15 cellular contexts compared by ENCODE assay signal in genomic region chr1:10181154-10181553, GRCh38. TPM values are rescaled to one million over a fixed set of nuclear protein-coding genes. Genes with fewer than 3 reads are reported as not detected.
A peak's percentile ranks its signal among the peaks of the same experiment; 100 is the strongest.
DNase-seq lines count a peak whose midpoint lies in the region; ATAC-seq and TF ChIP-seq lines count a peak whose summit lies in the region.
"Had no signal": no experiment of that assay in that cellular context is flagged by ENCODE, and none has a peak within 500 bp of the region (broad histone marks: within the 10 kb centered on the region; RNA-seq: fewer than 3 reads in every experiment).

No MANE protein-coding gene starts in this region.

- no peaks in the 10 kb centered on the region for H3K27me3 ChIP-seq in GM23338 (ENCODE audit: insufficient read depth)
- H3K27me3 ChIP-seq in CD4-positive, alpha-beta T cell (ENCODE audit: control insufficient read depth, insufficient read depth, low read length), result no peaks in the 10 kb centered on the region
- no peaks in the 10 kb centered on the region for H3K27me3 ChIP-seq in osteoblast (ENCODE audit: insufficient read depth, low read length)
- H3K27me3 ChIP-seq: BLaER1 treated with 17β-estradiol and CSF1 and Interleukin-3, amounts not matched to agents 10 nM and 100 nM had no signal

- CTCF ChIA-PET in CD4-positive, alpha-beta T cell (lab: Charles Lee), result no interaction called here

- H3K79me2 ChIP-seq in GM23338 (replicated peaks; ENCODE audit: insufficient read depth) (no peaks in the 10 kb centered on the region), osteoblast (ENCODE audit: insufficient read depth, low read length) (no peaks in the 10 kb centered on the region)

- H3K27ac Mint-ChIP-seq in brain, result peak overlapping the region; percentile 74 to 99 (median 98)
- peak overlapping the region; percentile 80 for H3K27ac Mint-ChIP-seq in stimulated activated naive B cell treated with anti-CD40 and anti-IgM and Interleukin-4, amounts not matched to agents 10 μg/mL and 1 μg/mL and 100 μg/mL, for 72 hours
- H3K27ac Mint-ChIP-seq in GM23338, result no peak overlapping the region
- no peak overlapping the region for H3K27ac Mint-ChIP-seq in CD4-positive, alpha-beta T cell

- H3K36me3 ChIP-seq in GM23338 (ENCODE audit: insufficient read depth) (0 out of 2 replicates have a peak, but pooled peaks cover 10% of the 10 kb centered on the region), osteoblast (ENCODE audit: insufficient read depth, low read length) (peaks cover 20% of the 10 kb centered on the region)

- no peaks in the 10 kb centered on the region for H4K20me1 ChIP-seq in GM23338 (replicated peaks; ENCODE audit: insufficient read depth)
- no peaks in the 10 kb centered on the region for H4K20me1 ChIP-seq in osteoblast (ENCODE audit: insufficient read depth, low read length)
- H4K20me1 ChIP-seq: BLaER1 treated with 17β-estradiol and CSF1 and Interleukin-3, amounts not matched to agents 10 nM and 100 nM had no signal

- H3K9me2 ChIP-seq in GM23338 (ENCODE audit: insufficient read depth), result no peaks in the 10 kb centered on the region

- no peak overlapping the region for H3K4me3 ChIP-seq in foreskin fibroblast (ENCODE audit: low read depth in 1 of 2, low read length in 2 of 2)
- H3K4me3 ChIP-seq in GM23338, result no peak overlapping the region
- H3K4me3 ChIP-seq in osteoblast (ENCODE audit: insufficient read depth, low read length), result no peak overlapping the region
- H3K4me3 ChIP-seq: BLaER1 treated with 17β-estradiol and CSF1 and Interleukin-3, amounts not matched to agents 10 nM and 100 nM had no signal

- peaks cover 0 to 8% (median 3%) of the 10 kb centered on the region in 5 experiments for H3K9me3 Mint-ChIP-seq in brain
- no peaks in the 10 kb centered on the region for H3K9me3 Mint-ChIP-seq in stimulated activated naive B cell treated with anti-CD40 and anti-IgM and Interleukin-4, amounts not matched to agents 10 μg/mL and 1 μg/mL and 100 μg/mL, for 72 hours
- H3K9me3 Mint-ChIP-seq in GM23338, result 0 out of 3 replicates have a peak, but pooled peaks cover under 1% of the 10 kb centered on the region
- H3K9me3 Mint-ChIP-seq in CD4-positive, alpha-beta T cell, result no peaks in the 10 kb centered on the region

- 0 out of 2 replicates have a peak, but pooled peaks cover 9% of the 10 kb centered on the region for H3F3A ChIP-seq in GM23338 (replicated peaks; ENCODE audit: low read depth)

- H3K4me1 ChIP-seq in GM23338 (ENCODE audit: insufficient read depth) (peaks cover 14% of the 10 kb centered on the region), osteoblast (ENCODE audit: insufficient read depth, low read length) (no peaks in the 10 kb centered on the region)

- no peak overlapping the region; the same call in 1 of the 2 replicates for H3K27ac ChIP-seq in GM23338 (ENCODE audit: low read depth)
- H3K27ac ChIP-seq in CD4-positive, alpha-beta T cell (ENCODE audit: low read depth, low read length), result no peak overlapping the region
- no peak overlapping the region for H3K27ac ChIP-seq in osteoblast (ENCODE audit: low read depth, low read length)
- H3K27ac ChIP-seq: BLaER1 treated with 17β-estradiol and CSF1 and Interleukin-3, amounts not matched to agents 10 nM and 100 nM had no signal

- no peaks in the 10 kb centered on the region for H3K9me3 ChIP-seq in CD4-positive, alpha-beta T cell (ENCODE audit: control insufficient read depth, low read length)
- H3K9me3 ChIP-seq in osteoblast (ENCODE audit: low read depth, low read length), result no peaks in the 10 kb centered on the region

- intact Hi-C loops in CD4-positive, alpha-beta T cell (cut with DNase I, micrococcal nuclease), result no loop called here

- no peaks in the 10 kb centered on the region for H3K27me3 Mint-ChIP-seq in brain
- H3K27me3 Mint-ChIP-seq in stimulated activated naive B cell treated with anti-CD40 and anti-IgM and Interleukin-4, amounts not matched to agents 10 μg/mL and 1 μg/mL and 100 μg/mL, for 72 hours, result no peaks in the 10 kb centered on the region
- peaks cover 10% of the 10 kb centered on the region for H3K27me3 Mint-ChIP-seq in GM23338 (ENCODE audit: insufficient read depth, low read depth, poor library complexity)
- H3K27me3 Mint-ChIP-seq in CD4-positive, alpha-beta T cell, result no peaks in the 10 kb centered on the region

- peak overlapping the region in 4 of 5 experiments; percentile 27 to 78 (median 47) for H3K4me3 Mint-ChIP-seq in brain
- peak overlapping the region in 1 of 2 donors; percentile 58 for H3K4me3 Mint-ChIP-seq in stimulated activated naive B cell treated with anti-CD40 and anti-IgM and Interleukin-4, amounts not matched to agents 10 μg/mL and 1 μg/mL and 100 μg/mL, for 72 hours
- H3K4me3 Mint-ChIP-seq in GM23338, result no peak overlapping the region
- no peak overlapping the region for H3K4me3 Mint-ChIP-seq in CD4-positive, alpha-beta T cell

- no peak for ATAC-seq in stimulated activated naive B cell treated with anti-CD40 and anti-IgM and Interleukin-4, amounts not matched to agents 10 μg/mL and 1 μg/mL and 100 μg/mL, for 72 hours (replicated peaks)
- ATAC-seq in GM23338, result no peak
- ATAC-seq in CD4-positive, alpha-beta T cell (ENCODE audit: poor library complexity), result no peak

- DNase-seq in EH (ENCODE audit: low read depth), result peak; percentile 35
- DNase-seq in foreskin fibroblast, result peak; percentile 56 to 81
- DNase-seq in stimulated activated naive B cell treated with anti-CD40 and anti-IgM and Interleukin-4, amounts not matched to agents 10 μg/mL and 1 μg/mL and 100 μg/mL, for 72 hours, result no peak
- DNase-seq in GM23338 (ENCODE audit: low spot score), result no peak
- DNase-seq in CD4-positive, alpha-beta T cell, result no peak
- no peak for DNase-seq in osteoblast (ENCODE audit: insufficient read length, low spot score, missing footprints)
- DNase-seq: COR-L47, DMS153, IMR-90, NCI-H1417, NCI-H2029 treated with DMSO at 0.1 percent for 48 hours, NCI-H510A treated with DMSO at 0.1 percent for 48 hours, SHP77 treated with DMSO at 0.1 percent for 48 hours had no signal

- H3K36me3 Mint-ChIP-seq in brain (peaks cover 38% of the 10 kb centered on the region), GM23338 (ENCODE audit: low read depth) (peaks cover 28% of the 10 kb centered on the region)
- H3K36me3 Mint-ChIP-seq in stimulated activated naive B cell treated with anti-CD40 and anti-IgM and Interleukin-4, amounts not matched to agents 10 μg/mL and 1 μg/mL and 100 μg/mL, for 72 hours, result peaks cover 27 to 28% of the 10 kb centered on the region in 2 donors
- H3K36me3 Mint-ChIP-seq in CD4-positive, alpha-beta T cell (ENCODE audit: low read depth), result peaks cover 39% of the 10 kb centered on the region

- H3K4me1 Mint-ChIP-seq in brain (peaks cover 47% of the 10 kb centered on the region), GM23338 (peaks cover 14% of the 10 kb centered on the region)
- peaks cover 10 to 23% of the 10 kb centered on the region in 2 donors for H3K4me1 Mint-ChIP-seq in stimulated activated naive B cell treated with anti-CD40 and anti-IgM and Interleukin-4, amounts not matched to agents 10 μg/mL and 1 μg/mL and 100 μg/mL, for 72 hours
- no peaks in the 10 kb centered on the region for H3K4me1 Mint-ChIP-seq in CD4-positive, alpha-beta T cell (ENCODE audit: low read depth)

- no peak overlapping the region for H2AFZ ChIP-seq in GM23338
- no peak overlapping the region for H2AFZ ChIP-seq in osteoblast (ENCODE audit: low read length)

- no peak for TF ChIP-seq CTCF in brain (conservative IDR thresholded peaks at IDR 0.05)
- no peak for TF ChIP-seq CTCF in foreskin fibroblast (IDR thresholded peaks at IDR 0.05; ENCODE audit: low read depth, low read length)
- no peak for TF ChIP-seq CTCF in GM23338 (conservative IDR thresholded peaks at IDR 0.05; ENCODE audit: low read depth in 2 of 2)
- no peak for TF ChIP-seq CTCF in CD4-positive, alpha-beta T cell (IDR thresholded peaks at IDR 0.05)
- TF ChIP-seq CTCF in osteoblast (IDR thresholded peaks at IDR 0.05; ENCODE audit: extremely low read depth, low read depth, low read length), result no peak

- H3K4me2 ChIP-seq in GM23338 (no peak overlapping the region), osteoblast (ENCODE audit: insufficient read depth, low read length) (no peak overlapping the region)
- H3K4me2 ChIP-seq: BLaER1 treated with 17β-estradiol and CSF1 and Interleukin-3, amounts not matched to agents 10 nM and 100 nM had no signal

- POLR2A ChIA-PET in CD4-positive, alpha-beta T cell (lab: Charles Lee), result no interaction called here

TF ChIP-seq in GM23338, 12 proteins besides CTCF, POLR2A, EP300 and RAD21:
- no peak for TF ChIP-seq ETS1 (IDR thresholded peaks at IDR 0.05)
- no peak for TF ChIP-seq STAT1 (IDR thresholded peaks at IDR 0.05; ENCODE audit: unreplicated experiment)
- no peak for TF ChIP-seq EZH2 (IDR thresholded peaks at IDR 0.05; ENCODE audit: low read depth, unreplicated experiment)
- no peak for TF ChIP-seq JUNB (IDR thresholded peaks at IDR 0.05; ENCODE audit: unreplicated experiment)
- no peak for TF ChIP-seq POLR2AphosphoS5 (IDR thresholded peaks at IDR 0.05; ENCODE audit: low read depth)

RNA-seq across cellular contexts. Expression of gene KIF1B, which starts 29.2 kb away (rescaled TPM):
- polyA plus RNA-seq in brain (ENCODE audit: insufficient read depth, low read depth, low replicate concordance), result 87.7 TPM
- total RNA-seq in GM23338 (2014; rRNA removed; shearing (Covaris generic)), result 68.4 and 70.3 TPM in 2 replicates
- 18.7 and 21.5 TPM in 2 replicates for polyA plus RNA-seq in GM23338 (2016; fragmentation: Nextera tagmentation; extraction: Ambion mirVana)
- 1 to 10 TPM; 7.9 to 9.7 TPM for total RNA-seq in CD4-positive, alpha-beta T cell
- 35.8 and 38.0 TPM in 2 replicates for total RNA-seq in osteoblast

Comparison
In these comparisons a context has a peak if more than half of its experiments do, and no peak if none do; other contexts are left out.
1. DNase-seq: peak in EH (single experiment) and foreskin fibroblast (2 of 2); none in stimulated activated naive B cell treated with anti-CD40 and anti-IgM and Interleukin-4, amounts not matched to agents 10 μg/mL and 1 μg/mL and 100 μg/mL, for 72 hours (single experiment), GM23338 (single experiment), CD4-positive, alpha-beta T cell (0 of 10) and osteoblast (single experiment).
2. H3K27ac Mint-ChIP-seq: peak in brain (5 of 5) and stimulated activated naive B cell treated with anti-CD40 and anti-IgM and Interleukin-4, amounts not matched to agents 10 μg/mL and 1 μg/mL and 100 μg/mL, for 72 hours (single experiment); none in GM23338 (single experiment) and CD4-positive, alpha-beta T cell (single experiment).
3. H3K4me3 Mint-ChIP-seq: peak in brain (4 of 5); none in GM23338 (single experiment) and CD4-positive, alpha-beta T cell (single experiment).